9 cellular contexts compared by ENCODE assay signal in genomic region chr1:12244078-12244477, GRCh38. TPM values are rescaled to one million over a fixed set of nuclear protein-coding genes. Genes with fewer than 3 reads are reported as not detected.
DNase-seq lines count a peak whose midpoint lies in the region; ATAC-seq and TF ChIP-seq lines count a peak whose summit lies in the region.
"Had no signal": no experiment of that assay in that cellular context is flagged by ENCODE, and none has a peak within 500 bp of the region (broad histone marks: within the 10 kb centered on the region; RNA-seq: fewer than 3 reads in every experiment).

No MANE protein-coding gene starts in this region.

- in situ Hi-C loops in mammary epithelial cell (cut with MboI; ENCODE audit: low sequenced_read_pairs in 2 of 2): no loop called here

- H2AFZ ChIP-seq in KMS-11 (ENCODE audit: low read depth) (no peak overlapping the region), mammary epithelial cell (ENCODE audit: low read depth, low read length) (no peak overlapping the region), osteoblast (ENCODE audit: low read length) (no peak overlapping the region)

- CTCF ChIA-PET in mammary epithelial cell (lab: Charles Lee; ENCODE audit: low non-redundant PET): interaction anchor here (0.7 to 0.8 kb wide), 3 partner anchors 250 to 419 kb away, joined by 3 to 9 read pairs (median 3); no protein-coding TSS in a partner anchor

- DNase-seq in NCI-H82 (lab: John Stamatoyannopoulos, UW): peak; percentile 43
- no peak for DNase-seq in NCI-H82 treated with DMSO at 0.1 percent for 48 hours (lab: John Stamatoyannopoulos, UW; ENCODE audit: unreplicated experiment)
- DNase-seq in mammary epithelial cell: no peak
- peak; percentile 66 for DNase-seq in osteoblast (ENCODE audit: insufficient read length, low spot score, missing footprints)
- no peak for DNase-seq in 8988T
- DNase-seq in retina: no peak
- DNase-seq: GOT3 had no signal

- H3K4me3 ChIP-seq in KMS-11 (IDR thresholded peaks at IDR 0.05; ENCODE audit: insufficient read depth, low read depth, low read length) (no peak overlapping the region), mammary epithelial cell (replicated peaks in 1 of 3; ENCODE audit: insufficient read depth in 1 of 3, low read depth in 2 of 3, low read length in 3 of 3) (no peak overlapping the region), osteoblast (ENCODE audit: insufficient read depth, low read length) (no peak overlapping the region)

- H3K9me3 ChIP-seq in mammary epithelial cell (replicated peaks; ENCODE audit: insufficient read depth, low read length) (no peaks in the 10 kb centered on the region), osteoblast (ENCODE audit: low read depth, low read length) (no peaks in the 10 kb centered on the region)

- intact Hi-C loops in mammary epithelial cell (cut with micrococcal nuclease): no loop called here

- dilution Hi-C loops in mammary epithelial cell (cut with HindIII; ENCODE audit: low sequenced_read_pairs): no loop called here

- H4K20me1 ChIP-seq in KMS-11 (ENCODE audit: insufficient read depth) (no peaks in the 10 kb centered on the region), mammary epithelial cell (ENCODE audit: insufficient read depth, low read length) (no peaks in the 10 kb centered on the region), osteoblast (ENCODE audit: insufficient read depth, low read length) (no peaks in the 10 kb centered on the region)

- H3K27ac ChIP-seq in KMS-11 (no peak overlapping the region), mammary epithelial cell (ENCODE audit: insufficient read depth, low read depth, low read length) (no peak overlapping the region), osteoblast (ENCODE audit: low read depth, low read length) (no peak overlapping the region)

- H3K36me3 ChIP-seq in KMS-11 (ENCODE audit: insufficient read depth): no peaks in the 10 kb centered on the region
- peaks cover 9% of the 10 kb centered on the region for H3K36me3 ChIP-seq in mammary epithelial cell (ENCODE audit: insufficient read depth, low read length)
- peaks cover 42% of the 10 kb centered on the region for H3K36me3 ChIP-seq in osteoblast (ENCODE audit: insufficient read depth, low read length)

- BruUV-seq in mammary epithelial cell (replicated peaks; lab: Mats Ljungman, UMichigan): no TSS peak

- ATAC-seq in GM18519 (IDR thresholded peaks at IDR 0.05; ENCODE audit: low FRiP score, unreplicated experiment): no peak

- TF ChIP-seq CTCF in KMS-11 (conservative IDR thresholded peaks at IDR 0.05; ENCODE audit: low read depth, low read length): peak; percentile 61
- peak; percentile 29 to 39 for TF ChIP-seq CTCF in mammary epithelial cell (conservative IDR thresholded peaks at IDR 0.05 in 1 of 2, IDR thresholded peaks at IDR 0.05 in 1 of 2; ENCODE audit: extremely low read depth in 1 of 2, insufficient read depth in 1 of 2, low read depth in 1 of 2, low read length in 2 of 2)
- peak; percentile 49 for TF ChIP-seq CTCF in osteoblast (IDR thresholded peaks at IDR 0.05; ENCODE audit: extremely low read depth, low read depth, low read length)

- H3K4me2 ChIP-seq in KMS-11: no peak overlapping the region
- H3K4me2 ChIP-seq in mammary epithelial cell (ENCODE audit: insufficient read depth, low read depth, low read length): no peak overlapping the region
- H3K4me2 ChIP-seq in osteoblast (ENCODE audit: insufficient read depth, low read length): no peak overlapping the region

- H3K9ac ChIP-seq in KMS-11: no peak overlapping the region
- no peak overlapping the region for H3K9ac ChIP-seq in mammary epithelial cell (ENCODE audit: insufficient read depth, low read length)

- WGBS in mammary epithelial cell (ENCODE audit: low coverage, missing lambda C conversion rate): 54% methylated on average over 2 of the region's 2 CpGs

- no peaks in the 10 kb centered on the region for H3K27me3 ChIP-seq in KMS-11 (ENCODE audit: insufficient read depth, low read depth)
- H3K27me3 ChIP-seq in mammary epithelial cell (ENCODE audit: insufficient read depth, low read length): no peaks in the 10 kb centered on the region
- H3K27me3 ChIP-seq in osteoblast (ENCODE audit: insufficient read depth, low read length): no peaks in the 10 kb centered on the region

- H3K79me2 ChIP-seq in KMS-11 (ENCODE audit: insufficient read depth, low read depth): no peaks in the 10 kb centered on the region
- peaks cover 12% of the 10 kb centered on the region for H3K79me2 ChIP-seq in mammary epithelial cell (ENCODE audit: insufficient read depth, low read length)
- peaks cover 6% of the 10 kb centered on the region for H3K79me2 ChIP-seq in osteoblast (ENCODE audit: insufficient read depth, low read length)

- H3K4me1 ChIP-seq in KMS-11 (ENCODE audit: low read depth, poor library complexity, severe bottlenecking): no peaks in the 10 kb centered on the region
- H3K4me1 ChIP-seq in mammary epithelial cell (ENCODE audit: insufficient read depth, low read length): no peaks in the 10 kb centered on the region
- H3K4me1 ChIP-seq in osteoblast (ENCODE audit: insufficient read depth, low read length): peaks cover 3% of the 10 kb centered on the region

RNA-seq across cellular contexts. Expression of gene VPS13D, which starts 14.2 kb away (rescaled TPM):
- total RNA-seq in mammary epithelial cell (10 to 100 TPM; 57.3 to 64.7 TPM), osteoblast (46.0 and 48.5 TPM in 2 replicates)
- 15.2 TPM for polyA plus RNA-seq in mammary epithelial cell
- polyA minus RNA-seq in mammary epithelial cell: 73.6 TPM

Comparison
In these comparisons a context has a peak if more than half of its experiments do, and no peak if none do; other contexts are left out.
1. DNase-seq: peak in NCI-H82 (single experiment) and osteoblast (single experiment); none in NCI-H82 treated with DMSO at 0.1 percent for 48 hours (single experiment), mammary epithelial cell (single experiment), 8988T (single experiment) and retina (single experiment).
2. Peak in every context shown above with its lines, with median percentiles within 50 percentile points of each other: CTCF ChIP-seq.